22 cellular contexts compared by ENCODE assay signal in genomic region chr2:100053499-100053898, GRCh38.
DNase-seq lines count a peak whose midpoint lies in the region; ATAC-seq and TF ChIP-seq lines count a peak whose summit lies in the region.
"Had no signal": no experiment of that assay in that cellular context is flagged by ENCODE, and none has a peak within 500 bp of the region (broad histone marks: within the 10 kb centered on the region; RNA-seq: fewer than 3 reads in every experiment).

No MANE protein-coding gene starts in this region.

- peak; percentile 85 to 88 for DNase-seq in NCI-H524 (lab: John Stamatoyannopoulos, UW)
- DNase-seq in activated B cell treated with CpG ODN at 0.5 μM for 24 hours: no peak
- DNase-seq in osteocyte (ENCODE audit: extremely low spot score, unreplicated experiment): no peak
- DNase-seq in tibial artery: no peak
- no peak for DNase-seq in NCI-H774 (lab: John Stamatoyannopoulos, UW)
- no peak for DNase-seq in EL
- DNase-seq: DMS79, GM23248, H9, HFFc6, MG63, NCI-H1048, NCI-H1417 treated with DMSO at 0.1 percent for 48 hours, NCI-H187 treated with DMSO at 0.1 percent for 48 hours, NCI-H2107, NCI-H2227 treated with DMSO at 0.1 percent for 48 hours, NCI-H510A, RPMI8226, SHP77 had no signal

- no peak for ATAC-seq in activated B cell treated with CpG ODN at 0.5 μM for 24 hours (ENCODE audit: low read depth)
- ATAC-seq: K562 had no signal

- intact Hi-C loops in activated B cell treated with CpG ODN at 0.5 μM for 24 hours (cut with micrococcal nuclease): no loop called here
- intact Hi-C loops in tibial artery (cut with DNase I; ENCODE audit: low total_unique reads): no loop called here

- H3K9me3 ChIP-seq in tibial artery: no peaks in the 10 kb centered on the region

- no peak for TF ChIP-seq CTCF in C4-2B (conservative IDR thresholded peaks at IDR 0.05)
- no peak for TF ChIP-seq CTCF in activated B cell treated with CpG ODN at 0.5 μM for 24 hours (IDR thresholded peaks at IDR 0.05)
- no peak for TF ChIP-seq CTCF in osteocyte (IDR thresholded peaks at IDR 0.05)
- no peak for TF ChIP-seq CTCF in tibial artery (IDR thresholded peaks at IDR 0.05)

- H3K9me3 Mint-ChIP-seq in activated B cell treated with CpG ODN at 0.5 μM for 24 hours (no peaks in the 10 kb centered on the region), osteocyte (ENCODE audit: unreplicated experiment) (no peaks in the 10 kb centered on the region)
- H3K9me3 Mint-ChIP-seq: CD14-positive monocyte, H9 had no signal

- peaks cover 0 to 10% (median 8%) of the 10 kb centered on the region in 4 donors for H3K4me1 ChIP-seq in tibial artery

- H3K27me3 ChIP-seq in tibial artery: no peaks in the 10 kb centered on the region
- H3K27me3 ChIP-seq: MG63 had no signal

- H3K4me3 Mint-ChIP-seq in activated B cell treated with CpG ODN at 0.5 μM for 24 hours (no peak overlapping the region), osteocyte (ENCODE audit: unreplicated experiment) (no peak overlapping the region)
- H3K4me3 Mint-ChIP-seq: CD14-positive monocyte, H9, HFFc6 had no signal

- H3K36me3 ChIP-seq in tibial artery: no peaks in the 10 kb centered on the region
- H3K36me3 ChIP-seq: MG63 had no signal

- H3K27me3 Mint-ChIP-seq in activated B cell treated with CpG ODN at 0.5 μM for 24 hours: no peaks in the 10 kb centered on the region
- no peaks in the 10 kb centered on the region for H3K27me3 Mint-ChIP-seq in osteocyte (ENCODE audit: unreplicated experiment)

- H3K27ac Mint-ChIP-seq in activated B cell treated with CpG ODN at 0.5 μM for 24 hours (peak overlapping the region; percentile 72), osteocyte (ENCODE audit: unreplicated experiment) (peak overlapping the region; percentile 43)
- H3K27ac Mint-ChIP-seq: H9, HFFc6 had no signal

- CTCF ChIA-PET in activated B cell treated with CpG ODN at 0.5 μM for 24 hours (lab: Charles Lee): no interaction called here

- peak overlapping the region; percentile 93; the same call in 1 of the 2 replicates for H3K27ac ChIP-seq in C4-2B
- H3K27ac ChIP-seq in tibial artery: no peak overlapping the region
- H3K27ac ChIP-seq: GM23248 had no signal

- H3K4me1 Mint-ChIP-seq in activated B cell treated with CpG ODN at 0.5 μM for 24 hours (peaks cover 33% of the 10 kb centered on the region), osteocyte (ENCODE audit: unreplicated experiment) (peaks cover 60% of the 10 kb centered on the region)

- no peak overlapping the region for H3K4me3 ChIP-seq in tibial artery
- H3K4me3 ChIP-seq: GM23248, K562, MG63 had no signal

- POLR2A ChIA-PET in activated B cell treated with CpG ODN at 0.5 μM for 24 hours (lab: Charles Lee): no interaction called here

- H3K36me3 Mint-ChIP-seq in activated B cell treated with CpG ODN at 0.5 μM for 24 hours (ENCODE audit: low read depth): peaks cover 84% of the 10 kb centered on the region
- H3K36me3 Mint-ChIP-seq in osteocyte (ENCODE audit: unreplicated experiment): peaks cover 75% of the 10 kb centered on the region

Comparison
In these comparisons a context has a peak if more than half of its experiments do, and no peak if none do; other contexts are left out.
1. DNase-seq: peak in NCI-H524 (2 of 2); none in activated B cell treated with CpG ODN at 0.5 μM for 24 hours (single experiment), osteocyte (single experiment), tibial artery (0 of 2), NCI-H774 (single experiment) and EL (single experiment).